In genomic region chr19:47113446-47114348, GRCh38 we compare ENCODE assay signal across 8 cellular contexts. TPM values are rescaled to one million over a fixed set of nuclear protein-coding genes. Genes with fewer than 3 reads are reported as not detected.
A peak's percentile ranks its signal among the peaks of the same experiment; 100 is the strongest.
DNase-seq lines count a peak whose midpoint lies in the region; ATAC-seq and TF ChIP-seq lines count a peak whose summit lies in the region.

Gene ZC3H4 (minus strand): TSS chr19:47113776. CDS start chr19:47112584, 1,192 bp downstream.

- BruUV-seq in PC-3 (replicated peaks; lab: Mats Ljungman, UMichigan): TSS peak; percentile 78

- peak within 1 kb of the TSS; percentile 99 for H3K27ac ChIP-seq in PC-3 (ENCODE audit: low read length)

- no peaks in the 10 kb centered on the region for H3K9me2 ChIP-seq in PC-3 (replicated peaks; ENCODE audit: low read length)

- H3K4me3 ChIP-seq in AG09309 (ENCODE audit: control insufficient read depth, low read depth, low read length) (peak within 1 kb of the TSS; percentile 86), PC-3 (ENCODE audit: low read length) (peak within 1 kb of the TSS; percentile 93)

- H3K9ac ChIP-seq in PC-3 (ENCODE audit: low read length): peak within 1 kb of the TSS; percentile 100

- CTCF ChIA-PET in PC-3 (lab: Charles Lee): interaction anchor here (0.5 to 1.1 kb wide), 4 partner anchors 34 to 385 kb away, joined by 3 to 5 read pairs (median 4); no protein-coding TSS in a partner anchor

- H3K79me2 ChIP-seq in PC-3 (ENCODE audit: low read length): peaks cover 35% of the 10 kb centered on the region

- TF ChIP-seq CTCF in AG09309 (IDR thresholded peaks at IDR 0.05; ENCODE audit: control insufficient read depth, insufficient read depth, low read depth, low read length, missing control alignments): no peak
- TF ChIP-seq CTCF in PC-3 (conservative IDR thresholded peaks at IDR 0.05; ENCODE audit: low read depth, low read length): no peak

- H3K27me3 ChIP-seq in PC-3 (ENCODE audit: low read length): no peaks in the 10 kb centered on the region

- H3F3A ChIP-seq in PC-3 (ENCODE audit: low read length, unreplicated experiment): peaks cover 4% of the 10 kb centered on the region

- in situ Hi-C loops in KBM-7 (cut with MboI; ENCODE audit: low pct_unique_long_range_greater_than_20kb, low sequenced_read_pairs): no loop called here

- no peaks in the 10 kb centered on the region for H3K36me3 ChIP-seq in PC-3 (ENCODE audit: low read depth, low read length)

- intact Hi-C loops in PC-3 (cut with micrococcal nuclease): loop anchor here (5.0 kb wide), 1 partner anchor 36 kb away; no protein-coding TSS in a partner anchor

- H3K4me2 ChIP-seq in PC-3 (ENCODE audit: low read length): peak within 1 kb of the TSS; percentile 85

- no peaks in the 10 kb centered on the region for H3K9me3 ChIP-seq in PC-3 (ENCODE audit: low read length)

- ATAC-seq in GM19043 (IDR thresholded peaks at IDR 0.05; ENCODE audit: low read depth, unreplicated experiment) (peak; percentile 43), PC-3 (peak; percentile 41)

- H2AFZ ChIP-seq in PC-3 (ENCODE audit: low read length): peak within 1 kb of the TSS; percentile 76

- peaks cover 17% of the 10 kb centered on the region for H3K4me1 ChIP-seq in PC-3 (ENCODE audit: insufficient read depth, low read length)

- peak; percentile 65 for DNase-seq in AG09309 (ENCODE audit: low read depth)
- peak; percentile 95 for DNase-seq in KBM-7
- DNase-seq in PC-3: peak; percentile 83
- peak; percentile 97 for DNase-seq in activated T-cell treated with anti-CD3 and anti-CD28 coated beads for 4 hours
- DNase-seq in epidermal melanocyte (ENCODE audit: insufficient read length, low spot score): peak; percentile 72
- DNase-seq in midbrain (lab: John Stamatoyannopoulos, UW): peak; percentile 82
- DNase-seq in stimulated activated CD8-positive, alpha-beta memory T cell treated with anti-CD3 and anti-CD28 coated beads, Interleukin-2, amount 100 ng/mL, for 1 hour (ENCODE audit: low read depth in 2 of 2): peak; percentile 91 to 95

- no peaks in the 10 kb centered on the region for H4K20me1 ChIP-seq in PC-3 (ENCODE audit: low read length)

- POLR2A ChIA-PET in PC-3 (lab: Charles Lee; ENCODE audit: unreplicated experiment): interaction anchor here (0.6 to 1.0 kb wide), 9 partner anchors 8 to 1235 kb away, joined by 3 to 6 read pairs (median 3); no protein-coding TSS in a partner anchor

RNA-seq across cellular contexts. Expression of gene ZC3H4, which starts in this region (rescaled TPM):
- total RNA-seq in PC-3 (2014; rRNA removed): 13.4 and 20.0 TPM in 2 replicates

Comparison
In these comparisons a context has a peak if more than half of its experiments do, and no peak if none do; other contexts are left out.
1. Peak in every context shown above with its lines: DNase-seq, ATAC-seq, H3K4me3 ChIP-seq and H3K27ac ChIP-seq.